13 cellular contexts compared by ENCODE assay signal in genomic region chr16:29114476-29115012, GRCh38.
DNase-seq lines count a peak whose midpoint lies in the region; ATAC-seq and TF ChIP-seq lines count a peak whose summit lies in the region.
"Had no signal": no experiment of that assay in that cellular context is flagged by ENCODE, and none has a peak within 500 bp of the region (broad histone marks: within the 10 kb centered on the region; RNA-seq: fewer than 3 reads in every experiment).

No MANE protein-coding gene starts in this region.

- DNase-seq in activated CD4-positive, alpha-beta T cell treated with anti-CD3 and anti-CD28 coated beads for 36 hours: no peak
- DNase-seq in activated CD4-positive, alpha-beta T cell treated with anti-CD3 and anti-CD28 coated beads for 48 hours: no peak
- DNase-seq in lower lobe of right lung (no peak), SKM-1 (lab: John Stamatoyannopoulos, UW; ENCODE audit: unreplicated experiment) (no peak), glutamatergic neuron (no peak)
- no peak for DNase-seq in stimulated activated effector memory CD8-positive, alpha-beta T cell treated with anti-CD3 and anti-CD28 coated beads, Interleukin-12 subunit alpha, Interleukin-12 subunit beta, amount 100 ng/mL, for 72 hours (ENCODE audit: low spot score in 2 of 2)
- DNase-seq in activated CD4-positive, alpha-beta T cell treated with anti-CD3 and anti-CD28 coated beads for 1 hour: no peak
- DNase-seq: DMS79 treated with DMSO at 0.1 percent for 48 hours; effector memory CD4-positive, alpha-beta T cell; NCI-H524 treated with DMSO at 0.1 percent for 48 hours had no signal

- H3K9me3 Mint-ChIP-seq in activated CD4-positive, alpha-beta T cell treated with anti-CD3 and anti-CD28 coated beads for 36 hours (ENCODE audit: low read depth): no peaks in the 10 kb centered on the region
- H3K9me3 Mint-ChIP-seq in activated naive CD8-positive, alpha-beta T cell (ENCODE audit: low read depth): no peaks in the 10 kb centered on the region
- no peaks in the 10 kb centered on the region for H3K9me3 Mint-ChIP-seq in stimulated activated effector memory CD8-positive, alpha-beta T cell treated with anti-CD3 and anti-CD28 coated beads, Interleukin-12 subunit alpha, Interleukin-12 subunit beta, amount 100 ng/mL, for 72 hours
- peaks cover 7% of the 10 kb centered on the region for H3K9me3 Mint-ChIP-seq in glutamatergic neuron (ENCODE audit: unreplicated experiment)

- no peak for TF ChIP-seq CTCF in lower lobe of right lung (IDR thresholded peaks at IDR 0.05)
- TF ChIP-seq CTCF in glutamatergic neuron (IDR thresholded peaks at IDR 0.05; ENCODE audit: partially characterized antibody, unreplicated experiment): no peak

- peak overlapping the region; percentile 91 for H3K27ac Mint-ChIP-seq in activated CD4-positive, alpha-beta T cell treated with anti-CD3 and anti-CD28 coated beads for 36 hours
- H3K27ac Mint-ChIP-seq in activated naive CD8-positive, alpha-beta T cell: no peak overlapping the region
- H3K27ac Mint-ChIP-seq in stimulated activated effector memory CD8-positive, alpha-beta T cell treated with anti-CD3 and anti-CD28 coated beads, Interleukin-12 subunit alpha, Interleukin-12 subunit beta, amount 100 ng/mL, for 72 hours: peak overlapping the region; percentile 88
- H3K27ac Mint-ChIP-seq in glutamatergic neuron (ENCODE audit: unreplicated experiment): no peak overlapping the region

- H3K36me3 ChIP-seq in lower lobe of right lung: peaks cover 22% of the 10 kb centered on the region
- H3K36me3 ChIP-seq: thyroid gland had no signal

- POLR2A ChIA-PET in activated CD4-positive, alpha-beta T cell treated with anti-CD3 and anti-CD28 coated beads for 36 hours (lab: Charles Lee): no interaction called here

- peaks cover 59% of the 10 kb centered on the region for H3K4me1 Mint-ChIP-seq in activated CD4-positive, alpha-beta T cell treated with anti-CD3 and anti-CD28 coated beads for 36 hours
- peaks cover 36% of the 10 kb centered on the region for H3K4me1 Mint-ChIP-seq in activated naive CD8-positive, alpha-beta T cell (ENCODE audit: low read depth)
- H3K4me1 Mint-ChIP-seq in stimulated activated effector memory CD8-positive, alpha-beta T cell treated with anti-CD3 and anti-CD28 coated beads, Interleukin-12 subunit alpha, Interleukin-12 subunit beta, amount 100 ng/mL, for 72 hours: peaks cover 74% of the 10 kb centered on the region
- peaks cover 23% of the 10 kb centered on the region for H3K4me1 Mint-ChIP-seq in glutamatergic neuron (ENCODE audit: low read depth, unreplicated experiment)

- H3K27me3 Mint-ChIP-seq in activated CD4-positive, alpha-beta T cell treated with anti-CD3 and anti-CD28 coated beads for 36 hours: no peaks in the 10 kb centered on the region
- no peaks in the 10 kb centered on the region for H3K27me3 Mint-ChIP-seq in activated naive CD8-positive, alpha-beta T cell
- peaks cover 6% of the 10 kb centered on the region for H3K27me3 Mint-ChIP-seq in glutamatergic neuron (ENCODE audit: unreplicated experiment)

- H3K36me3 Mint-ChIP-seq in activated CD4-positive, alpha-beta T cell treated with anti-CD3 and anti-CD28 coated beads for 36 hours (ENCODE audit: low read depth): peaks cover 48% of the 10 kb centered on the region
- peaks cover 5% of the 10 kb centered on the region for H3K36me3 Mint-ChIP-seq in activated naive CD8-positive, alpha-beta T cell
- H3K36me3 Mint-ChIP-seq in stimulated activated effector memory CD8-positive, alpha-beta T cell treated with anti-CD3 and anti-CD28 coated beads, Interleukin-12 subunit alpha, Interleukin-12 subunit beta, amount 100 ng/mL, for 72 hours: peaks cover 99% of the 10 kb centered on the region
- no peaks in the 10 kb centered on the region for H3K36me3 Mint-ChIP-seq in glutamatergic neuron (ENCODE audit: unreplicated experiment)
- H3K36me3 Mint-ChIP-seq: brain had no signal

- no peak for ATAC-seq in activated CD4-positive, alpha-beta T cell treated with anti-CD3 and anti-CD28 coated beads for 36 hours
- ATAC-seq in lower lobe of right lung: peak in 1 of 2 donors; percentile 2
- no peak for ATAC-seq in stimulated activated effector memory CD8-positive, alpha-beta T cell treated with anti-CD3 and anti-CD28 coated beads, Interleukin-12 subunit alpha, Interleukin-12 subunit beta, amount 100 ng/mL, for 72 hours

- no peak overlapping the region for H3K4me3 Mint-ChIP-seq in activated CD4-positive, alpha-beta T cell treated with anti-CD3 and anti-CD28 coated beads for 36 hours
- peak overlapping the region; percentile 27 for H3K4me3 Mint-ChIP-seq in activated naive CD8-positive, alpha-beta T cell
- peak overlapping the region; percentile 56 for H3K4me3 Mint-ChIP-seq in stimulated activated effector memory CD8-positive, alpha-beta T cell treated with anti-CD3 and anti-CD28 coated beads, Interleukin-12 subunit alpha, Interleukin-12 subunit beta, amount 100 ng/mL, for 72 hours
- no peak overlapping the region for H3K4me3 Mint-ChIP-seq in glutamatergic neuron (ENCODE audit: unreplicated experiment)

- CTCF ChIA-PET in activated CD4-positive, alpha-beta T cell treated with anti-CD3 and anti-CD28 coated beads for 36 hours (lab: Charles Lee): interaction anchor here (0.8 to 0.9 kb wide), 2 partner anchors 188 to 206 kb away, joined by 3 to 5 read pairs; no protein-coding TSS in a partner anchor

- no peak overlapping the region for H3K4me3 ChIP-seq in lower lobe of right lung
- H3K4me3 ChIP-seq: thyroid gland had no signal

- peak overlapping the region; percentile 62 for H3K27ac ChIP-seq in lower lobe of right lung

- no peaks in the 10 kb centered on the region for H3K9me3 ChIP-seq in lower lobe of right lung
- H3K9me3 ChIP-seq: thyroid gland had no signal

- no peaks in the 10 kb centered on the region for H3K27me3 ChIP-seq in lower lobe of right lung (ENCODE audit: low read depth)
- H3K27me3 ChIP-seq: thyroid gland had no signal

- intact Hi-C loops in activated CD4-positive, alpha-beta T cell treated with anti-CD3 and anti-CD28 coated beads for 36 hours (cut with DNase I, micrococcal nuclease): loop anchor here in 1 of 2 experiments (5.0 kb wide), 1 partner anchor 33 kb away; no protein-coding TSS in a partner anchor
- intact Hi-C loops in lower lobe of right lung (cut with DNase I): no loop called here

- peaks cover 14% of the 10 kb centered on the region for H3K4me1 ChIP-seq in lower lobe of right lung

Comparison
In these comparisons a context has a peak if more than half of its experiments do, and no peak if none do; other contexts are left out.
1. H3K27ac Mint-ChIP-seq: peak in activated CD4-positive, alpha-beta T cell treated with anti-CD3 and anti-CD28 coated beads for 36 hours (single experiment) and stimulated activated effector memory CD8-positive, alpha-beta T cell treated with anti-CD3 and anti-CD28 coated beads, Interleukin-12 subunit alpha, Interleukin-12 subunit beta, amount 100 ng/mL, for 72 hours (single experiment); none in activated naive CD8-positive, alpha-beta T cell (single experiment) and glutamatergic neuron (single experiment).
2. H3K4me3 Mint-ChIP-seq: peak in activated naive CD8-positive, alpha-beta T cell (single experiment) and stimulated activated effector memory CD8-positive, alpha-beta T cell treated with anti-CD3 and anti-CD28 coated beads, Interleukin-12 subunit alpha, Interleukin-12 subunit beta, amount 100 ng/mL, for 72 hours (single experiment); none in activated CD4-positive, alpha-beta T cell treated with anti-CD3 and anti-CD28 coated beads for 36 hours (single experiment) and glutamatergic neuron (single experiment).